ENCODE assay signal across 27 cellular contexts in genomic region chr1:194717334-194717733, GRCh38.
"Had no signal": no experiment of that assay in that cellular context is flagged by ENCODE, and none has a peak within 500 bp of the region (broad histone marks: within the 10 kb centered on the region; RNA-seq: fewer than 3 reads in every experiment).

No MANE protein-coding gene starts in this region.

- H3K4me3 ChIP-seq: ascending aorta, breast epithelium, cardiac muscle cell, colonic mucosa, esophagus squamous epithelium had no signal

- H3K36me3 ChIP-seq: ascending aorta, breast epithelium, cardiac muscle cell, colonic mucosa, esophagus squamous epithelium had no signal

- DNase-seq: activated CD4-positive, alpha-beta memory T cell treated with anti-CD3 and anti-CD28 coated beads for 36 hours; activated CD4-positive, alpha-beta T cell treated with anti-CD3 and anti-CD28 coated beads for 36 hours; activated CD4-positive, alpha-beta T cell treated with anti-CD3 and anti-CD28 coated beads, Interleukin-2, amount 10 ng/mL, durations not matched to agents 24 days and 14 days; activated CD4-positive, CD25-positive, alpha-beta regulatory T cell; activated CD4-positive, CD25-positive, alpha-beta regulatory T cell treated with anti-CD3 and anti-CD28 coated beads, Interleukin-2, amount 50 U/mL, for 72 hours; activated CD8-positive, alpha-beta memory T cell treated with anti-CD3 and anti-CD28 coated beads, Interleukin-2, amount 10 ng/mL, durations not matched to agents 7 days and 5 days; activated CD8-positive, alpha-beta memory T cell treated with anti-CD3 and anti-CD28 coated beads, Interleukin-2, amount 50 U/mL, for 4 hours; activated CD8-positive, alpha-beta T cell treated with anti-CD3 and anti-CD28 coated beads, Interleukin-2, amount 10 ng/mL, durations not matched to agents 7 days and 5 days; activated effector memory CD4-positive, alpha-beta T cell treated with anti-CD3 and anti-CD28 coated beads, Interleukin-2, amount 50 U/mL, for 16 hours; activated naive CD4-positive, alpha-beta T cell treated with anti-CD3 and anti-CD28 coated beads for 36 hours; activated naive CD8-positive, alpha-beta T cell treated with anti-CD3 and anti-CD28 coated beads for 36 hours; activated naive CD8-positive, alpha-beta T cell treated with anti-CD3 and anti-CD28 coated beads, Interleukin-2, amount 50 U/mL, for 24 hours; activated T-cell treated with anti-CD3 and anti-CD28 coated beads, Interleukin-2, amount 50 U/mL, for 1 hour; activated T-cell treated with anti-CD3 and anti-CD28 coated beads, Interleukin-2, amount 50 U/mL, for 48 hours; central memory CD4-positive, alpha-beta T cell; cerebellar nuclear complex; colonic mucosa; effector CD8-positive, alpha-beta T cell; esophagus squamous epithelium; head of caudate nucleus; T-helper 1 cell; T-helper 17 cell; T1000 had no signal

- H3K4me1 ChIP-seq: ascending aorta, breast epithelium, colonic mucosa, esophagus squamous epithelium had no signal

- H3K27me3 ChIP-seq: ascending aorta, breast epithelium, cardiac muscle cell, colonic mucosa, esophagus squamous epithelium had no signal

- H3K27ac ChIP-seq: ascending aorta, breast epithelium, cardiac muscle cell, colonic mucosa, epithelial cell of prostate, esophagus squamous epithelium had no signal

- ATAC-seq: activated CD4-positive, alpha-beta T cell treated with anti-CD3 and anti-CD28 coated beads for 36 hours; activated CD8-positive, alpha-beta memory T cell treated with anti-CD3 and anti-CD28 coated beads, Interleukin-2, amount 10 ng/mL, durations not matched to agents 7 days and 5 days; activated CD8-positive, alpha-beta T cell treated with anti-CD3 and anti-CD28 coated beads, Interleukin-2, amount 10 ng/mL, durations not matched to agents 7 days and 5 days; activated naive CD8-positive, alpha-beta T cell treated with anti-CD3 and anti-CD28 coated beads, Interleukin-2, amount 50 U/mL, for 24 hours; T-helper 17 cell had no signal

- H3K9me3 ChIP-seq: ascending aorta, breast epithelium, colonic mucosa had no signal
